8 cellular contexts compared by ENCODE assay signal in genomic region chr11:59142530-59143507, GRCh38. TPM values are rescaled to one million over a fixed set of nuclear protein-coding genes. Genes with fewer than 3 reads are reported as not detected.
DNase-seq lines count a peak whose midpoint lies in the region; ATAC-seq and TF ChIP-seq lines count a peak whose summit lies in the region.

Gene FAM111A, plus strand, starts transcription at chr11:59142856. Its CDS starts 6,017 bp downstream, at chr11:59148873.

- H4K20me1 ChIP-seq in GM23338 (replicated peaks; ENCODE audit: insufficient read depth): no peaks in the 10 kb centered on the region

- H3K79me2 ChIP-seq in GM23338 (replicated peaks; ENCODE audit: insufficient read depth): peaks cover 22% of the 10 kb centered on the region; the same call in 1 of the 2 replicates

- H3K4me1 Mint-ChIP-seq in GM23338: peaks cover 25% of the 10 kb centered on the region
- peaks cover 48% of the 10 kb centered on the region for H3K4me1 Mint-ChIP-seq in activated naive CD4-positive, alpha-beta T cell treated with anti-CD3 and anti-CD28 coated beads, Interleukin-2, amount 50 U/mL, for 24 hours

- no peaks in the 10 kb centered on the region for H3K36me3 ChIP-seq in GM23338 (ENCODE audit: insufficient read depth)
- H3K36me3 ChIP-seq in suprapubic skin: no peaks in the 10 kb centered on the region

- H3F3A ChIP-seq in GM23338 (replicated peaks; ENCODE audit: low read depth): peaks cover 7% of the 10 kb centered on the region; the same call in 1 of the 2 replicates

- peaks cover 26% of the 10 kb centered on the region for H3K4me1 ChIP-seq in GM23338 (ENCODE audit: insufficient read depth)
- peaks cover 35% of the 10 kb centered on the region for H3K4me1 ChIP-seq in suprapubic skin

- TF ChIP-seq EP300 in suprapubic skin (IDR thresholded peaks at IDR 0.05): no peak

- WGBS in suprapubic skin: under 1% methylated on average over 43 of the region's 50 CpGs

- ATAC-seq in GM23338 (peak; percentile 81), SK-N-SH treated with all-trans-retinoic acid at 6 μM for 48 hours (peak; percentile 95)

- peak within 1 kb of the TSS; percentile 96 for H3K27ac Mint-ChIP-seq in GM23338
- H3K27ac Mint-ChIP-seq in activated naive CD4-positive, alpha-beta T cell treated with anti-CD3 and anti-CD28 coated beads, Interleukin-2, amount 50 U/mL, for 24 hours: peak within 1 kb of the TSS; percentile 92

- H3K4me3 ChIP-seq in GM23338 (peak within 1 kb of the TSS; percentile 63), suprapubic skin (peak within 1 kb of the TSS; percentile 83)

- H3K36me3 Mint-ChIP-seq in GM23338 (ENCODE audit: low read depth): peaks cover 27% of the 10 kb centered on the region
- H3K36me3 Mint-ChIP-seq in activated naive CD4-positive, alpha-beta T cell treated with anti-CD3 and anti-CD28 coated beads, Interleukin-2, amount 50 U/mL, for 24 hours: peaks cover 1% of the 10 kb centered on the region

- peak; percentile 92 for DNase-seq in ELR (ENCODE audit: low read depth)
- peak; percentile 95 for DNase-seq in GM23338 (ENCODE audit: low spot score)
- peak; percentile 91 for DNase-seq in glomerular visceral epithelial cell (ENCODE audit: extremely low spot score)
- peak; percentile 81 for DNase-seq in occipital lobe (lab: John Stamatoyannopoulos, UW)
- DNase-seq in suprapubic skin (ENCODE audit: low spot score in 2 of 2): peak; percentile 94 to 95

- H3K27me3 ChIP-seq in GM23338 (ENCODE audit: insufficient read depth) (peaks cover 4% of the 10 kb centered on the region; the same call in 1 of the 2 replicates), suprapubic skin (no peaks in the 10 kb centered on the region)

- H3K4me2 ChIP-seq in GM23338: peak within 1 kb of the TSS; percentile 84

- H3K27ac ChIP-seq in GM23338 (ENCODE audit: low read depth) (peak within 1 kb of the TSS; percentile 91), suprapubic skin (peak within 1 kb of the TSS; percentile 94)

- peaks cover 13% of the 10 kb centered on the region for H3K9me3 Mint-ChIP-seq in GM23338
- no peaks in the 10 kb centered on the region for H3K9me3 Mint-ChIP-seq in activated naive CD4-positive, alpha-beta T cell treated with anti-CD3 and anti-CD28 coated beads, Interleukin-2, amount 50 U/mL, for 24 hours

- TF ChIP-seq POLR2A in suprapubic skin (IDR thresholded peaks at IDR 0.05): peak in 1 of 2 donors; percentile 31

- H3K9me2 ChIP-seq in GM23338 (ENCODE audit: insufficient read depth): no peaks in the 10 kb centered on the region

- peaks cover 13% of the 10 kb centered on the region for H3K27me3 Mint-ChIP-seq in GM23338 (ENCODE audit: insufficient read depth, low read depth, poor library complexity)
- H3K27me3 Mint-ChIP-seq in activated naive CD4-positive, alpha-beta T cell treated with anti-CD3 and anti-CD28 coated beads, Interleukin-2, amount 50 U/mL, for 24 hours: no peaks in the 10 kb centered on the region

- peak within 1 kb of the TSS; percentile 92 for H3K4me3 Mint-ChIP-seq in GM23338
- peak within 1 kb of the TSS; percentile 96 for H3K4me3 Mint-ChIP-seq in activated naive CD4-positive, alpha-beta T cell treated with anti-CD3 and anti-CD28 coated beads, Interleukin-2, amount 50 U/mL, for 24 hours

- TF ChIP-seq CTCF in GM23338 (conservative IDR thresholded peaks at IDR 0.05; ENCODE audit: low read depth in 2 of 2) (peak; percentile 24 to 54), LNCAP (IDR thresholded peaks at IDR 0.05) (peak; percentile 46), suprapubic skin (IDR thresholded peaks at IDR 0.05) (peak in 1 of 2 donors; percentile 15)

- peak within 1 kb of the TSS; percentile 84 for H2AFZ ChIP-seq in GM23338

- no peaks in the 10 kb centered on the region for H3K9me3 ChIP-seq in suprapubic skin

TF ChIP-seq in GM23338, 12 proteins besides CTCF, POLR2A, EP300 and RAD21:
- TF ChIP-seq NANOG (IDR thresholded peaks at IDR 0.05; ENCODE audit: borderline replicate concordance) (no peak), REST (IDR thresholded peaks at IDR 0.05; ENCODE audit: unreplicated experiment) (peak; percentile 8), ZNF114 (CRISPR knock-in tag; IDR thresholded peaks at IDR 0.05) (no peak), POLR2AphosphoS5 (IDR thresholded peaks at IDR 0.05; ENCODE audit: low read depth) (peak; percentile 47)

TF ChIP-seq in SK-N-SH treated with all-trans-retinoic acid at 6 μM for 48 hours, 23 proteins besides CTCF, POLR2A, EP300 and RAD21:
- TF ChIP-seq PPARA (CRISPR knock-in tag; IDR thresholded peaks at IDR 0.05; ENCODE audit: borderline replicate concordance) (no peak), TOX (CRISPR knock-in tag; IDR thresholded peaks at IDR 0.05; ENCODE audit: borderline replicate concordance) (no peak), ZFP30 (CRISPR knock-in tag; IDR thresholded peaks at IDR 0.05) (no peak), ISL1 (CRISPR knock-in tag; IDR thresholded peaks at IDR 0.05) (no peak), SNAI2 (CRISPR knock-in tag; IDR thresholded peaks at IDR 0.05) (0 out of 2 replicates have a peak, but pooled peaks have one; percentile 62), ZNF565 (CRISPR knock-in tag; conservative IDR thresholded peaks at IDR 0.05; ENCODE audit: low read depth) (no peak)

RNA-seq across cellular contexts. Expression of gene FAM111A, which starts in this region (rescaled TPM):
- total RNA-seq in GM23338 (2014; rRNA removed; shearing (Covaris generic)): 31.7 and 38.1 TPM in 2 replicates
- 18.9 and 23.0 TPM in 2 replicates for polyA plus RNA-seq in GM23338 (2016; fragmentation: Nextera tagmentation; extraction: Ambion mirVana)
- total RNA-seq in occipital lobe: 10.5 TPM
- total RNA-seq in suprapubic skin: 10 to 100 TPM; 12.5 to 55.7 (median 21.6) TPM

Comparison
In these comparisons a context has a peak if more than half of its experiments do, and no peak if none do; other contexts are left out.
1. Peak in every context shown above with its lines: DNase-seq, ATAC-seq, H3K4me3 ChIP-seq and H3K27ac ChIP-seq.